8 cellular contexts compared by ENCODE assay signal in genomic region chr7:158303121-158303520, GRCh38.
"Had no signal": no experiment of that assay in that cellular context is flagged by ENCODE, and none has a peak within 500 bp of the region (broad histone marks: within the 10 kb centered on the region; RNA-seq: fewer than 3 reads in every experiment).

No MANE protein-coding gene starts in this region.

- H3K9me3 ChIP-seq: HAP-1 had no signal

- H3K4me3 ChIP-seq: GM23248, HAP-1, K562 had no signal

- H3K27ac Mint-ChIP-seq: HFFc6 had no signal

- H3K4me1 ChIP-seq: HAP-1 had no signal

- FAIRE-seq: HTR-8/SVneo, K562 had no signal

- H3K4me3 Mint-ChIP-seq: HFFc6 had no signal

- ATAC-seq: HCT116, K562 had no signal

- DNase-seq: GOT3, HFFc6, IMR-90 had no signal

- H3K36me3 ChIP-seq: HAP-1 had no signal

- H2AFZ ChIP-seq: GM23248 had no signal

- H3K9ac ChIP-seq: GM23248 had no signal

- H3K27ac ChIP-seq: GM23248 had no signal
